31 cellular contexts compared by ENCODE assay signal in genomic region chr17:14245002-14245401, GRCh38. TPM values are rescaled to one million over a fixed set of nuclear protein-coding genes. Genes with fewer than 3 reads are reported as not detected.
DNase-seq lines count a peak whose midpoint lies in the region; ATAC-seq, FAIRE-seq and TF ChIP-seq lines count a peak whose summit lies in the region.
"Had no signal": no experiment of that assay in that cellular context is flagged by ENCODE, and none has a peak within 500 bp of the region (broad histone marks: within the 10 kb centered on the region; RNA-seq: fewer than 3 reads in every experiment).

No MANE protein-coding gene starts in this region.

- H3K27me3 ChIP-seq in mammary epithelial cell (ENCODE audit: insufficient read depth, low read length) (no peaks in the 10 kb centered on the region), H1 (replicated peaks in 1 of 4; ENCODE audit: control insufficient read depth in 3 of 4, extremely low read depth in 1 of 4, insufficient read depth in 3 of 4, low read length in 3 of 4) (no peaks in the 10 kb centered on the region)
- H3K27me3 ChIP-seq: BE2C, SJCRH30 had no signal

- no peak for ATAC-seq in activated T-cell treated with anti-CD3 and anti-CD28 coated beads, Interleukin-2, amount 50 U/mL, for 4 hours
- ATAC-seq: K562, PC-3, SK-N-SH treated with all-trans-retinoic acid at 6 μM for 48 hours, T-cell had no signal

- H4K5ac ChIP-seq in H1 (ENCODE audit: insufficient read length, low read depth, low read length), result no peak overlapping the region

- H3K4me1 ChIP-seq in mammary epithelial cell (ENCODE audit: insufficient read depth, low read length), result no peaks in the 10 kb centered on the region
- H3K4me1 ChIP-seq in H1 (replicated peaks in 1 of 4; ENCODE audit: control insufficient read depth in 3 of 4, insufficient read depth in 4 of 4, low read length in 3 of 4), result no peaks in the 10 kb centered on the region
- H3K4me1 ChIP-seq: BE2C, SJCRH30 had no signal

- H3K4me1 Mint-ChIP-seq in MCF 10A (ENCODE audit: insufficient read depth, unreplicated experiment), result no peaks in the 10 kb centered on the region
- no peaks in the 10 kb centered on the region for H3K4me1 Mint-ChIP-seq in activated T-cell treated with anti-CD3 and anti-CD28 coated beads, Interleukin-2, amount 50 U/mL, for 4 hours (ENCODE audit: low read depth)
- H3K4me1 Mint-ChIP-seq: CD14-positive monocyte, T-cell had no signal

- in situ Hi-C loops in mammary epithelial cell (cut with MboI; ENCODE audit: low sequenced_read_pairs in 2 of 2), result no loop called here

- H3K23me2 ChIP-seq in H1 (ENCODE audit: low read depth, low read length), result no peaks in the 10 kb centered on the region

- DNase-seq in MCF 10A (ENCODE audit: unreplicated experiment), result peak; percentile 3
- no peak for DNase-seq in mammary epithelial cell
- no peak for DNase-seq in H1 (ENCODE audit: low read depth in 1 of 2, low spot score in 2 of 2)
- peak; percentile 53 for DNase-seq in islet precursor cell
- no peak for DNase-seq in GOT3 (lab: John Stamatoyannopoulos, UW)
- DNase-seq in NCI-H1092 treated with DMSO at 0.1 percent for 48 hours (lab: John Stamatoyannopoulos, UW), result no peak
- DNase-seq in NCI-H2196 (lab: John Stamatoyannopoulos, UW; ENCODE audit: unreplicated experiment), result no peak
- DNase-seq in activated T-cell treated with anti-CD3 and anti-CD28 coated beads, Interleukin-2, amount 50 U/mL, for 4 hours, result no peak
- DNase-seq: 8988T; ACHN; BE2C; DMS153; DND-41; NCI-H1092; NCI-H1436; NCI-H187; NCI-H2081 treated with DMSO at 0.1 percent for 48 hours; NCI-H2171 treated with DMSO at 0.1 percent for 48 hours; NCI-H524; NCI-H748 treated with DMSO at 0.1 percent for 48 hours; NK-92 treated with Interleukin-12 subunit alpha and Interleukin-12 subunit beta, amount 100 ng/mL, for 24 hours; PC-3; T-cell had no signal

- H3K27ac ChIP-seq in mammary epithelial cell (ENCODE audit: insufficient read depth, low read depth, low read length), result no peak overlapping the region
- no peak overlapping the region for H3K27ac ChIP-seq in H1 (ENCODE audit: low read depth, low read length)
- H3K27ac ChIP-seq: SJCRH30 had no signal

- H3K27ac Mint-ChIP-seq in MCF 10A (ENCODE audit: low read depth, unreplicated experiment), result no peak overlapping the region
- H3K27ac Mint-ChIP-seq: CD14-positive monocyte, T-cell had no signal

- H2BK5ac ChIP-seq in H1 (ENCODE audit: low read depth, low read length), result no peak overlapping the region

- H2BK12ac ChIP-seq in H1 (ENCODE audit: low read depth, low read length), result no peak overlapping the region

- no peak overlapping the region for H3K4ac ChIP-seq in H1 (replicated peaks; ENCODE audit: insufficient read length, low read depth, low read length)

- BruUV-seq in MCF 10A (replicated peaks; lab: Mats Ljungman, UMichigan) (no TSS peak), mammary epithelial cell (replicated peaks; lab: Mats Ljungman, UMichigan) (no TSS peak)

- H2BK120ac ChIP-seq in H1 (replicated peaks; ENCODE audit: low read depth, low read length), result no peak overlapping the region

- H4K20me1 ChIP-seq in mammary epithelial cell (ENCODE audit: insufficient read depth, low read length), result no peaks in the 10 kb centered on the region
- no peaks in the 10 kb centered on the region for H4K20me1 ChIP-seq in H1 (replicated peaks in 1 of 2; ENCODE audit: control insufficient read depth in 1 of 2, insufficient read depth in 2 of 2, low read length in 2 of 2)

- H3K23ac ChIP-seq in H1 (ENCODE audit: insufficient read length), result no peak overlapping the region

- H3K4me3 ChIP-seq in mammary epithelial cell (replicated peaks in 1 of 3; ENCODE audit: insufficient read depth in 1 of 3, low read depth in 2 of 3, low read length in 3 of 3) (no peak overlapping the region), H1 (ENCODE audit: extremely low read depth in 1 of 4, insufficient read depth in 2 of 4, low read depth in 3 of 4, low read length in 4 of 4) (no peak overlapping the region)
- H3K4me3 ChIP-seq: K562, SJCRH30 had no signal

- no peak overlapping the region for H2AK5ac ChIP-seq in H1 (ENCODE audit: low read depth, low read length)

- TF ChIP-seq CTCF in MCF 10A (IDR thresholded peaks at IDR 0.05; ENCODE audit: unreplicated experiment) (no peak), mammary epithelial cell (conservative IDR thresholded peaks at IDR 0.05 in 1 of 2, IDR thresholded peaks at IDR 0.05 in 1 of 2; ENCODE audit: extremely low read depth in 1 of 2, insufficient read depth in 1 of 2, low read depth in 1 of 2, low read length in 2 of 2) (no peak), H1 (IDR thresholded peaks at IDR 0.05; ENCODE audit: control extremely low read depth in 1 of 3, insufficient read depth in 1 of 3, low read depth in 1 of 3, low read length in 3 of 3) (no peak)

- H3K27me3 Mint-ChIP-seq in MCF 10A (ENCODE audit: insufficient read depth, unreplicated experiment), result no peaks in the 10 kb centered on the region
- no peaks in the 10 kb centered on the region for H3K27me3 Mint-ChIP-seq in activated T-cell treated with anti-CD3 and anti-CD28 coated beads, Interleukin-2, amount 50 U/mL, for 4 hours (ENCODE audit: low read depth)
- H3K27me3 Mint-ChIP-seq: T-cell had no signal

- CTCF ChIA-PET in MCF 10A (lab: Yijun Ruan, JAX) (interaction anchor here (1.7 kb wide), 1 partner anchor 57 kb away, joined by 7 read pairs; no protein-coding TSS in a partner anchor), mammary epithelial cell (lab: Charles Lee; ENCODE audit: low non-redundant PET) (no interaction called here), H1 (lab: Charles Lee; ENCODE audit: partially characterized antibody) (interaction anchor here (1.6 kb wide), 1 partner anchor 49 kb away, joined by 4 read pairs; no protein-coding TSS in a partner anchor)

- H2BK20ac ChIP-seq in H1 (ENCODE audit: low read length), result no peak overlapping the region

- no peak overlapping the region for H2BK15ac ChIP-seq in H1 (ENCODE audit: low read length)

- no peak overlapping the region for H3K18ac ChIP-seq in H1 (ENCODE audit: extremely low read depth, low read length)

- dilution Hi-C loops in mammary epithelial cell (cut with HindIII; ENCODE audit: low sequenced_read_pairs), result no loop called here

- H4K91ac ChIP-seq in H1 (replicated peaks; ENCODE audit: insufficient read length, low read length), result no peak overlapping the region

- no peaks in the 10 kb centered on the region for H3K36me3 Mint-ChIP-seq in MCF 10A (ENCODE audit: insufficient read depth, unreplicated experiment)
- H3K36me3 Mint-ChIP-seq in activated T-cell treated with anti-CD3 and anti-CD28 coated beads, Interleukin-2, amount 50 U/mL, for 4 hours (ENCODE audit: insufficient read depth), result no peaks in the 10 kb centered on the region
- H3K36me3 Mint-ChIP-seq: CD14-positive monocyte, T-cell had no signal

- intact Hi-C loops in MCF 10A (cut with micrococcal nuclease), result no loop called here
- intact Hi-C loops in mammary epithelial cell (cut with micrococcal nuclease), result no loop called here

- no peak overlapping the region for H4K8ac ChIP-seq in H1 (ENCODE audit: extremely low read depth, insufficient read depth, low read length)

- H3K79me1 ChIP-seq in H1 (ENCODE audit: low read depth, low read length), result no peaks in the 10 kb centered on the region

- no peak overlapping the region for H2AFZ ChIP-seq in mammary epithelial cell (ENCODE audit: low read depth, low read length)
- no peak overlapping the region for H2AFZ ChIP-seq in H1 (ENCODE audit: low read length)

- H3K36me3 ChIP-seq in mammary epithelial cell (ENCODE audit: insufficient read depth, low read length), result no peaks in the 10 kb centered on the region
- H3K36me3 ChIP-seq in H1 (ENCODE audit: control insufficient read depth in 2 of 4, insufficient read depth in 4 of 4, low read length in 3 of 4), result no peaks in the 10 kb centered on the region
- H3K36me3 ChIP-seq: BE2C, SJCRH30 had no signal

- no peaks in the 10 kb centered on the region for H3K9me3 Mint-ChIP-seq in MCF 10A (ENCODE audit: unreplicated experiment)
- no peaks in the 10 kb centered on the region for H3K9me3 Mint-ChIP-seq in activated T-cell treated with anti-CD3 and anti-CD28 coated beads, Interleukin-2, amount 50 U/mL, for 4 hours
- H3K9me3 Mint-ChIP-seq: T-cell had no signal

- no peak overlapping the region for H3K14ac ChIP-seq in H1 (ENCODE audit: insufficient read length)

- H3K4me3 Mint-ChIP-seq in MCF 10A (ENCODE audit: unreplicated experiment), result no peak overlapping the region
- H3K4me3 Mint-ChIP-seq in activated T-cell treated with anti-CD3 and anti-CD28 coated beads, Interleukin-2, amount 50 U/mL, for 4 hours, result no peak overlapping the region
- H3K4me3 Mint-ChIP-seq: CD14-positive monocyte, T-cell had no signal

- no peak for TF ChIP-seq RAD21 in H1 (IDR thresholded peaks at IDR 0.05 in 1 of 2, conservative IDR thresholded peaks at IDR 0.05 in 1 of 2; ENCODE audit: low read depth in 2 of 2, low read length in 2 of 2)

- TF ChIP-seq EP300 in H1 (IDR thresholded peaks at IDR 0.05; ENCODE audit: borderline replicate concordance in 1 of 2, low read depth in 2 of 2, low read length in 2 of 2), result no peak

- no peak for TF ChIP-seq POLR2A in H1 (IDR thresholded peaks at IDR 0.05; ENCODE audit: control extremely low read depth in 1 of 2, low read depth in 2 of 2, low read length in 2 of 2)

- H3K9me3 ChIP-seq in mammary epithelial cell (replicated peaks; ENCODE audit: insufficient read depth, low read length) (no peaks in the 10 kb centered on the region), H1 (ENCODE audit: insufficient read depth in 2 of 2, low read depth in 1 of 2, low read length in 1 of 2) (no peaks in the 10 kb centered on the region)
- H3K9me3 ChIP-seq: BE2C, SJCRH30 had no signal

- H3K56ac ChIP-seq in H1 (replicated peaks; ENCODE audit: insufficient read length, low read depth, low read length), result no peak overlapping the region

- H3K4me2 ChIP-seq in mammary epithelial cell (ENCODE audit: insufficient read depth, low read depth, low read length) (no peak overlapping the region), H1 (ENCODE audit: insufficient read depth in 1 of 2, low read depth in 2 of 2, low read length in 2 of 2) (no peak overlapping the region; a peak in 1 of 4 replicates)

- FAIRE-seq in H1 (lab: Jason Lieb, UNC), result peak; percentile 76
- FAIRE-seq: GM18507, H54, HTR-8/SVneo, K562 had no signal

- WGBS in mammary epithelial cell (ENCODE audit: low coverage, missing lambda C conversion rate), result 57% methylated on average over 1 of the region's 1 CpG
- WGBS in H1 (ENCODE audit: extremely low coverage in 1 of 2, insufficient coverage in 1 of 2, insufficient read length in 1 of 2, insufficient replicate concordance in 2 of 2, low coverage in 1 of 2, low lambda C conversion rate in 2 of 2, missing lambda C conversion rate in 1 of 2), 2 experiments, result 89% methylated on average over 1 of the region's 1 CpG; no CpG with 5 or more reads in 1 of the 2 experiments

- H3K79me2 ChIP-seq in mammary epithelial cell (ENCODE audit: insufficient read depth, low read length), result no peaks in the 10 kb centered on the region
- H3K79me2 ChIP-seq in H1 (ENCODE audit: control insufficient read depth in 1 of 2, insufficient read depth in 2 of 2, low read length in 2 of 2), result no peaks in the 10 kb centered on the region

- H3K9ac ChIP-seq in mammary epithelial cell (ENCODE audit: insufficient read depth, low read length) (no peak overlapping the region), H1 (replicated peaks in 1 of 4; ENCODE audit: extremely low read depth in 1 of 4, low read depth in 3 of 4, low read length in 3 of 4) (no peak overlapping the region)

- POLR2A ChIA-PET in MCF 10A (lab: Yijun Ruan, JAX) (interaction anchor here (0.6 kb wide), 1 partner anchor 1103 kb away, joined by 3 read pairs; no protein-coding TSS in a partner anchor), H1 (lab: Charles Lee; ENCODE audit: partially characterized antibody) (no interaction called here)

RNA-seq across cellular contexts. Expression of gene CDRT15, which starts 8.3 kb away (rescaled TPM):
- total RNA-seq in MCF 10A (2022), result not detected in 2 replicates
- total RNA-seq in mammary epithelial cell, result not detected
- polyA plus RNA-seq in mammary epithelial cell, result not detected
- not detected for polyA minus RNA-seq in mammary epithelial cell
- not detected in 2 replicates for total RNA-seq in H1 (2021; fragmentation: NEBNext Ultra II Directional; extraction: Animal tissue kit (Norgen Biotek cat#: 25700))
- not detected in 2 replicates for polyA plus RNA-seq in H1 (2011; rRNA removed)
- polyA plus RNA-seq in H1 (2011; cell fraction: cytosol; rRNA removed), result not detected
- polyA plus RNA-seq in H1 (2011; cell fraction: nucleus; rRNA removed), result not detected
- polyA plus RNA-seq in H1 (2012, experiment 1 of 2), result 0.53 to 0.62 TPM (median 0.58 TPM) in 3 of 4 replicates, not detected in the other
- polyA plus RNA-seq in H1 (2012, experiment 2 of 2), result not detected
- not detected for polyA plus RNA-seq in H1 (2013, experiment 1 of 2)
- polyA plus RNA-seq in H1 (2013, experiment 2 of 2), result not detected
- not detected in 2 replicates for polyA minus RNA-seq in H1 (2011; rRNA and poly(A)+ RNA removed)
- not detected for polyA minus RNA-seq in H1 (2011; cell fraction: cytosol; rRNA and poly(A)+ RNA removed)
- not detected for polyA minus RNA-seq in H1 (2011; cell fraction: nucleus; rRNA and poly(A)+ RNA removed)
- total RNA-seq in activated T-cell treated with anti-CD3 and anti-CD28 coated beads, Interleukin-2, amount 50 U/mL, for 4 hours, result not detected
- total RNA-seq: G401, K562, PC-3, T-cell had no signal
- polyA plus RNA-seq: CD14-positive monocyte, K562 had no signal

RNA-seq across cellular contexts. Expression of gene HS3ST3B1, which starts 55.9 kb away (rescaled TPM):
- total RNA-seq in MCF 10A (2022), result 3.4 and 3.8 TPM in 2 replicates
- total RNA-seq in mammary epithelial cell, result 10 to 100 TPM in 1 of 2 donors, 1 to 10 TPM in 1; 4.0 to 14.7 TPM
- 1.5 TPM for polyA plus RNA-seq in mammary epithelial cell
- polyA minus RNA-seq in mammary epithelial cell, result 0.98 TPM
- total RNA-seq in H1 (2021; fragmentation: NEBNext Ultra II Directional; extraction: Animal tissue kit (Norgen Biotek cat#: 25700)), result 14.0 and 14.4 TPM in 2 replicates
- polyA plus RNA-seq in H1 (2011; rRNA removed), result 4.7 and 6.1 TPM in 2 replicates
- 5.6 TPM for polyA plus RNA-seq in H1 (2011; cell fraction: cytosol; rRNA removed)
- polyA plus RNA-seq in H1 (2011; cell fraction: nucleus; rRNA removed), result 7.2 TPM
- 6.1 to 7.0 TPM (median 6.9 TPM) in 4 replicates for polyA plus RNA-seq in H1 (2012, experiment 1 of 2)
- 2.1 TPM for polyA plus RNA-seq in H1 (2012, experiment 2 of 2)
- polyA plus RNA-seq in H1 (2013, experiment 1 of 2), result 6.1 TPM
- 6.8 TPM for polyA plus RNA-seq in H1 (2013, experiment 2 of 2)
- 11.3 and 12.4 TPM in 2 replicates for polyA minus RNA-seq in H1 (2011; rRNA and poly(A)+ RNA removed)
- 14.5 TPM for polyA minus RNA-seq in H1 (2011; cell fraction: cytosol; rRNA and poly(A)+ RNA removed)
- polyA minus RNA-seq in H1 (2011; cell fraction: nucleus; rRNA and poly(A)+ RNA removed), result 23.0 TPM
- 10 to 100 TPM; 12.3 to 17.1 (median 13.5) TPM for total RNA-seq in activated T-cell treated with anti-CD3 and anti-CD28 coated beads, Interleukin-2, amount 50 U/mL, for 4 hours

Comparison
In these comparisons a context has a peak if more than half of its experiments do, and no peak if none do; other contexts are left out.
1. DNase-seq: peak in MCF 10A (single experiment) and islet precursor cell (single experiment); none in mammary epithelial cell (single experiment), H1 (0 of 2), GOT3 (single experiment), NCI-H1092 treated with DMSO at 0.1 percent for 48 hours (single experiment), NCI-H2196 (single experiment) and activated T-cell treated with anti-CD3 and anti-CD28 coated beads, Interleukin-2, amount 50 U/mL, for 4 hours (single experiment).